Comparison of ENCODE assay signal across 8 cellular contexts in the genomic region with DNA sequence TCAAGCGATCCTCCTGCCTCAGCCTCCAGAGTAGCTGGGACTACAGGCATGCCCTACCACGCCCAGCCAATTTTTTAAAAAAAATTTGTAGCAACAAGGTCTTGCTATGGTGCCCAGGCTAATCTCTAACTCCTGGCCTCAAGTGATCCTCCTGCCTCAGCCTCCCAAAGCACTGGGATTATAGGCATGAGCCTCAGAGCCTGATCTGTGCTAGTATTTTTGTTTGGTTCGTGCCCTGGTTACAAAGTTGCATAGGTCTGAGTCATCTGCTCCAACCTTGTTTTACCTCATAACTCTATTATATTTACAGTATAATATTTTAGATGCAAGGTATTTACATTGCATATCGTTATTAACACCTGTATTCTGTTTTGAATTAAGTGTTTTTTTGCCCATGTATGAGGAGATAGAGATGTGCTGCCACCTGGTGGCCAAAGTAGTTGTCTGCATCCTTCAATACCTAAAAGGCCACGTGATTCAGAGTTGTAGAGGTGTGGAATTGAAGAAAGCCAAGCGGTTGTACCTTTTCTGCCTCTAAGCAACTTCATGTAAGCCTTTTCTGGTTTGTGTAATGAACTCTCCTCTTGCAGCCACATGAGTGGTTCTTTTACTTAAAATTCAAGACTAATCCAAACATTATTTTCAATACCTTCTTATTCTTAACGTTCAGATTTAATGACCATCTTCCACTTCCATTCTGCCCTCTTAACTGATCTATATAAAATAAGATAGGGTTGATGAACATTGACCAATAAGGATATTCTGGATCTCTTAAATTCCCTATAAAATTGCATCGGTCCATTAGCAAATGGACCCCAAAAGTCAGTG. TPM values are rescaled to one million over a fixed set of nuclear protein-coding genes. Genes with fewer than 3 reads are reported as not detected.
A peak's percentile ranks its signal among the peaks of the same experiment; 100 is the strongest.
DNase-seq lines count a peak whose midpoint lies in the region; ATAC-seq, FAIRE-seq and TF ChIP-seq lines count a peak whose summit lies in the region.
"Had no signal": no experiment of that assay in that cellular context is flagged by ENCODE, and none has a peak within 500 bp of the region (broad histone marks: within the 10 kb centered on the region; RNA-seq: fewer than 3 reads in every experiment).

No MANE protein-coding gene starts in this region.

- H3K9me3 ChIP-seq in kidney (ENCODE audit: control insufficient read depth in 1 of 2, low read length in 2 of 2), result no peaks in the 10 kb centered on the region

- H3K27ac ChIP-seq in VCaP (no peak overlapping the region), kidney (ENCODE audit: low read depth in 2 of 2, low read length in 2 of 2) (no peak overlapping the region)
- H3K27ac ChIP-seq: skin epidermis had no signal

- H3K4me1 ChIP-seq in kidney (ENCODE audit: control insufficient read depth in 1 of 2, insufficient read depth in 1 of 2, low read depth in 1 of 2, low read length in 2 of 2), result no peaks in the 10 kb centered on the region

- intact Hi-C loops in kidney (cut with DNase I), result no loop called here

- peak; percentile 92 for FAIRE-seq in kidney (lab: Jason Lieb, UNC)

- DNase-seq in NCI-H2107 treated with DMSO at 0.1 percent for 48 hours (lab: John Stamatoyannopoulos, UW; ENCODE audit: unreplicated experiment) (peak; percentile 21), T47D (ENCODE audit: low read depth in 1 of 2, low spot score in 1 of 2) (peak; percentile 25 to 80), kidney (peak; percentile 10)
- peak; percentile 81 to 83 for DNase-seq in stimulated activated CD4-positive, alpha-beta T cell treated with anti-CD3 and anti-CD28 coated beads, Interleukin-2, amount 100 ng/mL, for 24 hours

- H3K4me3 ChIP-seq in GM12875 (ENCODE audit: low read depth, low read length), result no peak overlapping the region
- H3K4me3 ChIP-seq in kidney (ENCODE audit: low read length in 2 of 2), result no peak overlapping the region
- H3K4me3 ChIP-seq: skin epidermis had no signal

- H3K36me3 ChIP-seq in kidney (ENCODE audit: control insufficient read depth in 1 of 2, insufficient read depth in 2 of 2, low read length in 2 of 2), result no peaks in the 10 kb centered on the region

- TF ChIP-seq CTCF in GM12875 (IDR thresholded peaks at IDR 0.05; ENCODE audit: borderline replicate concordance, insufficient read depth, low read depth, low read length) (peak; percentile 61), VCaP (conservative IDR thresholded peaks at IDR 0.05) (peak; percentile 89), kidney (IDR thresholded peaks at IDR 0.05; ENCODE audit: borderline replicate concordance, extremely low read depth, insufficient read depth) (peak; percentile 89)

- in situ Hi-C loops in T47D (cut with HindIII; ENCODE audit: low pct_unique_long_range_greater_than_20kb, low sequenced_read_pairs), result no loop called here

- ATAC-seq in HG03045 (IDR thresholded peaks at IDR 0.05; ENCODE audit: unreplicated experiment), result peak; percentile 53

- no peak overlapping the region for H3K9ac ChIP-seq in kidney (ENCODE audit: low read length in 2 of 2)

RNA-seq across cellular contexts. Expression of a gene that starts 19.9 kb away (rescaled TPM):
- 1.6 TPM for total RNA-seq in kidney
- 0.82 TPM for polyA plus RNA-seq in kidney (ENCODE audit: insufficient read depth, low read depth, low replicate concordance)

Comparison
In these comparisons a context has a peak if more than half of its experiments do, and no peak if none do; other contexts are left out.
1. DNase-seq: peak in every context shown above with its lines; median percentile 82 in stimulated activated CD4-positive, alpha-beta T cell treated with anti-CD3 and anti-CD28 coated beads, Interleukin-2, amount 100 ng/mL, for 24 hours; 52 in T47D; 21 in NCI-H2107 treated with DMSO at 0.1 percent for 48 hours; 10 in kidney.